ENCODE assay signal across 1 cellular context in the genomic region with DNA sequence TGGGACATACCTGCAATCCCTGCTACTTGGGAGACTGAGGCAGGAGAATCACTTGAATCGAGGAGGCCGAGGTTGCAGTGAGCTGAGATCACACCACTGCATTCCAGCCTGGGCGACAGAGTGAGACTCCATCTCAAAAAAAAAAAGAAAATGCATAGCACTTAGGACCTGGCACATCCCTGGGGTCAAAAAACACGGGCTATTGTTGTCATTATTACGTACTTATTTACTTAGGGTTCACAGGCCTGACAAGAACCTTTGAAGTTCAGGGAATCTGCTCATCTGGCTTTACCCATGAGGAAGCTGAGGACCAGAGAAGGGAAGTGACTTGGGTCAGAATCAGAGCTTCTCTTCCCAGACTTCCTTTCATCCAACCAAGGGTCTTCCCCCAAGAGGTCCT.
TF ChIP-seq lines count a peak whose summit lies in the region.

No MANE protein-coding gene starts in this region.

TF ChIP-seq in HepG2, 621 proteins besides CTCF, POLR2A, EP300 and RAD21 (continued from another document):
- TF ChIP-seq, protein P1, sequence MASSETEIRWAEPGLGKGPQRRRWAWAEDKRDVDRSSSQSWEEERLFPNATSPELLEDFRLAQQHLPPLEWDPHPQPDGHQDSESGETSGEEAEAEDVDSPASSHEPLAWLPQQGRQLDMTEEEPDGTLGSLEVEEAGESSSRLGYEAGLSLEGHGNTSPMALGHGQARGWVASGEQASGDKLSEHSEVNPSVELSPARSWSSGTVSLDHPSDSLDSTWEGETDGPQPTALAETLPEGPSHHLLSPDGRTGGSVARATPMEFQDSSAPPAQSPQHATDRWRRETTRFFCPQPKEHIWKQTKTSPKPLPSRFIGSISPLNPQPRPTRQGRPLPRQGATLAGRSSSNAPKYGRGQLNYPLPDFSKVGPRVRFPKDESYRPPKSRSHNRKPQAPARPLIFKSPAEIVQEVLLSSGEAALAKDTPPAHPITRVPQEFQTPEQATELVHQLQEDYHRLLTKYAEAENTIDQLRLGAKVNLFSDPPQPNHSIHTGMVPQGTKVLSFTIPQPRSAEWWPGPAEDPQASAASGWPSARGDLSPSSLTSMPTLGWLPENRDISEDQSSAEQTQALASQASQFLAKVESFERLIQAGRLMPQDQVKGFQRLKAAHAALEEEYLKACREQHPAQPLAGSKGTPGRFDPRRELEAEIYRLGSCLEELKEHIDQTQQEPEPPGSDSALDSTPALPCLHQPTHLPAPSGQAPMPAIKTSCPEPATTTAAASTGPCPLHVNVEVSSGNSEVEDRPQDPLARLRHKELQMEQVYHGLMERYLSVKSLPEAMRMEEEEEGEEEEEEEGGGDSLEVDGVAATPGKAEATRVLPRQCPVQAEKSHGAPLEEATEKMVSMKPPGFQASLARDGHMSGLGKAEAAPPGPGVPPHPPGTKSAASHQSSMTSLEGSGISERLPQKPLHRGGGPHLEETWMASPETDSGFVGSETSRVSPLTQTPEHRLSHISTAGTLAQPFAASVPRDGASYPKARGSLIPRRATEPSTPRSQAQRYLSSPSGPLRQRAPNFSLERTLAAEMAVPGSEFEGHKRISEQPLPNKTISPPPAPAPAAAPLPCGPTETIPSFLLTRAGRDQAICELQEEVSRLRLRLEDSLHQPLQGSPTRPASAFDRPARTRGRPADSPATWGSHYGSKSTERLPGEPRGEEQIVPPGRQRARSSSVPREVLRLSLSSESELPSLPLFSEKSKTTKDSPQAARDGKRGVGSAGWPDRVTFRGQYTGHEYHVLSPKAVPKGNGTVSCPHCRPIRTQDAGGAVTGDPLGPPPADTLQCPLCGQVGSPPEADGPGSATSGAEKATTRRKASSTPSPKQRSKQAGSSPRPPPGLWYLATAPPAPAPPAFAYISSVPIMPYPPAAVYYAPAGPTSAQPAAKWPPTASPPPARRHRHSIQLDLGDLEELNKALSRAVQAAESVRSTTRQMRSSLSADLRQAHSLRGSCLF (CRISPR knock-in tag; IDR thresholded peaks at IDR 0.05; ENCODE audit: borderline replicate concordance), result no peak
- no peak for TF ChIP-seq NR2C2 (CRISPR knock-in tag; IDR thresholded peaks at IDR 0.05; ENCODE audit: borderline replicate concordance)
- no peak for TF ChIP-seq MAF1 (CRISPR knock-in tag; IDR thresholded peaks at IDR 0.05; ENCODE audit: borderline replicate concordance)
- no peak for TF ChIP-seq ZNF224 (CRISPR knock-in tag; IDR thresholded peaks at IDR 0.05)
- no peak for TF ChIP-seq ZNF598 (CRISPR knock-in tag; IDR thresholded peaks at IDR 0.05; ENCODE audit: borderline replicate concordance)
- no peak for TF ChIP-seq PHF5A (CRISPR knock-in tag; IDR thresholded peaks at IDR 0.05; ENCODE audit: low read depth, unreplicated experiment)
- no peak for TF ChIP-seq ESRRA (CRISPR knock-in tag; IDR thresholded peaks at IDR 0.05; ENCODE audit: low read depth)
- 0 out of 2 replicates have a peak, but pooled peaks have one; percentile 45 for TF ChIP-seq RCOR2 (CRISPR knock-in tag; IDR thresholded peaks at IDR 0.05)
- TF ChIP-seq ZNF841 (CRISPR knock-in tag; IDR thresholded peaks at IDR 0.05; ENCODE audit: borderline replicate concordance), result no peak
- TF ChIP-seq NR2F6 (IDR thresholded peaks at IDR 0.05), result peak; percentile 75
- TF ChIP-seq NR2F6 (CRISPR knock-in tag; IDR thresholded peaks at IDR 0.05), result peak; percentile 83
- TF ChIP-seq YEATS4 (CRISPR knock-in tag; IDR thresholded peaks at IDR 0.05; ENCODE audit: borderline replicate concordance), result no peak
- TF ChIP-seq MIER3 (CRISPR knock-in tag; IDR thresholded peaks at IDR 0.05; ENCODE audit: borderline replicate concordance), result 0 out of 2 replicates have a peak, but pooled peaks have one; percentile 44
- TF ChIP-seq, protein P2, sequence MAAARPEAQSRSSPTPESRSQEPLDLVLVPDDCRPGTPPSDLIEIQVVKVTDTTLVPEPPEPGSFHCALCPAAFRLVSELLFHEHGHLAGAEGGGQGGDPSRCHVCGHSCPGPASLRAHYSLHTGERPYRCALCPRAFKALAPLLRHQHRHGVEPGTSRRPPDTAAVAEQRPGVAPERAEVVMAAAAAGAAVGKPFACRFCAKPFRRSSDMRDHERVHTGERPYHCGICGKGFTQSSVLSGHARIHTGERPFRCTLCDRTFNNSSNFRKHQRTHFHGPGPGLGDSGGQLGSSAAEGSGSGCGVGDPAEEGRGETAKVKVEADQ (CRISPR knock-in tag; IDR thresholded peaks at IDR 0.05; ENCODE audit: borderline replicate concordance), result no peak
- TF ChIP-seq NFRKB (IDR thresholded peaks at IDR 0.05), result no peak
- peak; percentile 44; the same call in 1 of the 2 replicates for TF ChIP-seq FOXA1 (IDR thresholded peaks at IDR 0.05)
- TF ChIP-seq FOXA1 (CRISPR knock-in tag; IDR thresholded peaks at IDR 0.05), result peak; percentile 88
- no peak for TF ChIP-seq SP140L (CRISPR knock-in tag; IDR thresholded peaks at IDR 0.05; ENCODE audit: borderline replicate concordance)
- TF ChIP-seq TCF7L2 (IDR thresholded peaks at IDR 0.05; ENCODE audit: low read depth, low read length), result peak; percentile 21; the same call in 1 of the 2 replicates
- TF ChIP-seq, protein P3, sequence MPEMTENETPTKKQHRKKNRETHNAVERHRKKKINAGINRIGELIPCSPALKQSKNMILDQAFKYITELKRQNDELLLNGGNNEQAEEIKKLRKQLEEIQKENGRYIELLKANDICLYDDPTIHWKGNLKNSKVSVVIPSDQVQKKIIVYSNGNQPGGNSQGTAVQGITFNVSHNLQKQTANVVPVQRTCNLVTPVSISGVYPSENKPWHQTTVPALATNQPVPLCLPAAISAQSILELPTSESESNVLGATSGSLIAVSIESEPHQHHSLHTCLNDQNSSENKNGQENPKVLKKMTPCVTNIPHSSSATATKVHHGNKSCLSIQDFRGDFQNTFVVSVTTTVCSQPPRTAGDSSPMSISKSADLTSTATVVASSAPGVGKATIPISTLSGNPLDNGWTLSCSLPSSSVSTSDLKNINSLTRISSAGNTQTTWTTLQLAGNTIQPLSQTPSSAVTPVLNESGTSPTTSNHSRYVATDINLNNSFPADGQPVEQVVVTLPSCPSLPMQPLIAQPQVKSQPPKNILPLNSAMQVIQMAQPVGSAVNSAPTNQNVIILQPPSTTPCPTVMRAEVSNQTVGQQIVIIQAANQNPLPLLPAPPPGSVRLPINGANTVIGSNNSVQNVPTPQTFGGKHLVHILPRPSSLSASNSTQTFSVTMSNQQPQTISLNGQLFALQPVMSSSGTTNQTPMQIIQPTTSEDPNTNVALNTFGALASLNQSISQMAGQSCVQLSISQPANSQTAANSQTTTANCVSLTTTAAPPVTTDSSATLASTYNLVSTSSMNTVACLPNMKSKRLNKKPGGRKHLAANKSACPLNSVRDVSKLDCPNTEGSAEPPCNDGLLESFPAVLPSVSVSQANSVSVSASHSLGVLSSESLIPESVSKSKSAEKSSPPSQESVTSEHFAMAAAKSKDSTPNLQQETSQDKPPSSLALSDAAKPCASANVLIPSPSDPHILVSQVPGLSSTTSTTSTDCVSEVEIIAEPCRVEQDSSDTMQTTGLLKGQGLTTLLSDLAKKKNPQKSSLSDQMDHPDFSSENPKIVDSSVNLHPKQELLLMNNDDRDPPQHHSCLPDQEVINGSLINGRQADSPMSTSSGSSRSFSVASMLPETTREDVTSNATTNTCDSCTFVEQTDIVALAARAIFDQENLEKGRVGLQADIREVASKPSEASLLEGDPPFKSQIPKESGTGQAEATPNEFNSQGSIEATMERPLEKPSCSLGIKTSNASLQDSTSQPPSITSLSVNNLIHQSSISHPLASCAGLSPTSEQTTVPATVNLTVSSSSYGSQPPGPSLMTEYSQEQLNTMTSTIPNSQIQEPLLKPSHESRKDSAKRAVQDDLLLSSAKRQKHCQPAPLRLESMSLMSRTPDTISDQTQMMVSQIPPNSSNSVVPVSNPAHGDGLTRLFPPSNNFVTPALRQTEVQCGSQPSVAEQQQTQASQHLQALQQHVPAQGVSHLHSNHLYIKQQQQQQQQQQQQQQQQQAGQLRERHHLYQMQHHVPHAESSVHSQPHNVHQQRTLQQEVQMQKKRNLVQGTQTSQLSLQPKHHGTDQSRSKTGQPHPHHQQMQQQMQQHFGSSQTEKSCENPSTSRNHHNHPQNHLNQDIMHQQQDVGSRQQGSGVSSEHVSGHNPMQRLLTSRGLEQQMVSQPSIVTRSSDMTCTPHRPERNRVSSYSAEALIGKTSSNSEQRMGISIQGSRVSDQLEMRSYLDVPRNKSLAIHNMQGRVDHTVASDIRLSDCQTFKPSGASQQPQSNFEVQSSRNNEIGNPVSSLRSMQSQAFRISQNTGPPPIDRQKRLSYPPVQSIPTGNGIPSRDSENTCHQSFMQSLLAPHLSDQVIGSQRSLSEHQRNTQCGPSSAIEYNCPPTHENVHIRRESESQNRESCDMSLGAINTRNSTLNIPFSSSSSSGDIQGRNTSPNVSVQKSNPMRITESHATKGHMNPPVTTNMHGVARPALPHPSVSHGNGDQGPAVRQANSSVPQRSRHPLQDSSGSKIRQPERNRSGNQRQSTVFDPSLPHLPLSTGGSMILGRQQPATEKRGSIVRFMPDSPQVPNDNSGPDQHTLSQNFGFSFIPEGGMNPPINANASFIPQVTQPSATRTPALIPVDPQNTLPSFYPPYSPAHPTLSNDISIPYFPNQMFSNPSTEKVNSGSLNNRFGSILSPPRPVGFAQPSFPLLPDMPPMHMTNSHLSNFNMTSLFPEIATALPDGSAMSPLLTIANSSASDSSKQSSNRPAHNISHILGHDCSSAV (CRISPR knock-in tag; IDR thresholded peaks at IDR 0.05; ENCODE audit: borderline replicate concordance), result no peak
- no peak for TF ChIP-seq ZSCAN20 (CRISPR knock-in tag; IDR thresholded peaks at IDR 0.05; ENCODE audit: borderline replicate concordance)
- TF ChIP-seq YEATS2 (CRISPR knock-in tag; IDR thresholded peaks at IDR 0.05; ENCODE audit: borderline replicate concordance), result no peak
- 0 out of 2 replicates have a peak, but pooled peaks have one; percentile 20 for TF ChIP-seq ISL2 (CRISPR knock-in tag; IDR thresholded peaks at IDR 0.05)
- TF ChIP-seq, protein P4, sequence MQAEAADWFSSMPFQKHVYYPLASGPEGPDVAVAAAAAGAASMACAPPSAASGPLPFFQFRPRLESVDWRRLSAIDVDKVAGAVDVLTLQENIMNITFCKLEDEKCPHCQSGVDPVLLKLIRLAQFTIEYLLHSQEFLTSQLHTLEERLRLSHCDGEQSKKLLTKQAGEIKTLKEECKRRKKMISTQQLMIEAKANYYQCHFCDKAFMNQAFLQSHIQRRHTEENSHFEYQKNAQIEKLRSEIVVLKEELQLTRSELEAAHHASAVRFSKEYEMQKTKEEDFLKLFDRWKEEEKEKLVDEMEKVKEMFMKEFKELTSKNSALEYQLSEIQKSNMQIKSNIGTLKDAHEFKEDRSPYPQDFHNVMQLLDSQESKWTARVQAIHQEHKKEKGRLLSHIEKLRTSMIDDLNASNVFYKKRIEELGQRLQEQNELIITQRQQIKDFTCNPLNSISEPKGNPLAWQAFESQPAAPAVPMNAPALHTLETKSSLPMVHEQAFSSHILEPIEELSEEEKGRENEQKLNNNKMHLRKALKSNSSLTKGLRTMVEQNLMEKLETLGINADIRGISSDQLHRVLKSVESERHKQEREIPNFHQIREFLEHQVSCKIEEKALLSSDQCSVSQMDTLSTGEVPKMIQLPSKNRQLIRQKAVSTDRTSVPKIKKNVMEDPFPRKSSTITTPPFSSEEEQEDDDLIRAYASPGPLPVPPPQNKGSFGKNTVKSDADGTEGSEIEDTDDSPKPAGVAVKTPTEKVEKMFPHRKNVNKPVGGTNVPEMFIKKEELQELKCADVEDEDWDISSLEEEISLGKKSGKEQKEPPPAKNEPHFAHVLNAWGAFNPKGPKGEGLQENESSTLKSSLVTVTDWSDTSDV (CRISPR knock-in tag; IDR thresholded peaks at IDR 0.05), result no peak
- TF ChIP-seq KDM3A (CRISPR knock-in tag; IDR thresholded peaks at IDR 0.05; ENCODE audit: low read depth), result no peak
- TF ChIP-seq XRCC5 (optimal IDR thresholded peaks at IDR 0.05; ENCODE audit: low read length), result no peak
- TF ChIP-seq, protein P5, sequence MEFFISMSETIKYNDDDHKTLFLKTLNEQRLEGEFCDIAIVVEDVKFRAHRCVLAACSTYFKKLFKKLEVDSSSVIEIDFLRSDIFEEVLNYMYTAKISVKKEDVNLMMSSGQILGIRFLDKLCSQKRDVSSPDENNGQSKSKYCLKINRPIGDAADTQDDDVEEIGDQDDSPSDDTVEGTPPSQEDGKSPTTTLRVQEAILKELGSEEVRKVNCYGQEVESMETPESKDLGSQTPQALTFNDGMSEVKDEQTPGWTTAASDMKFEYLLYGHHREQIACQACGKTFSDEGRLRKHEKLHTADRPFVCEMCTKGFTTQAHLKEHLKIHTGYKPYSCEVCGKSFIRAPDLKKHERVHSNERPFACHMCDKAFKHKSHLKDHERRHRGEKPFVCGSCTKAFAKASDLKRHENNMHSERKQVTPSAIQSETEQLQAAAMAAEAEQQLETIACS (CRISPR knock-in tag; IDR thresholded peaks at IDR 0.05), result no peak
- TF ChIP-seq ZBTB1 (CRISPR knock-in tag; IDR thresholded peaks at IDR 0.05; ENCODE audit: borderline replicate concordance), result no peak
- TF ChIP-seq, protein P6, sequence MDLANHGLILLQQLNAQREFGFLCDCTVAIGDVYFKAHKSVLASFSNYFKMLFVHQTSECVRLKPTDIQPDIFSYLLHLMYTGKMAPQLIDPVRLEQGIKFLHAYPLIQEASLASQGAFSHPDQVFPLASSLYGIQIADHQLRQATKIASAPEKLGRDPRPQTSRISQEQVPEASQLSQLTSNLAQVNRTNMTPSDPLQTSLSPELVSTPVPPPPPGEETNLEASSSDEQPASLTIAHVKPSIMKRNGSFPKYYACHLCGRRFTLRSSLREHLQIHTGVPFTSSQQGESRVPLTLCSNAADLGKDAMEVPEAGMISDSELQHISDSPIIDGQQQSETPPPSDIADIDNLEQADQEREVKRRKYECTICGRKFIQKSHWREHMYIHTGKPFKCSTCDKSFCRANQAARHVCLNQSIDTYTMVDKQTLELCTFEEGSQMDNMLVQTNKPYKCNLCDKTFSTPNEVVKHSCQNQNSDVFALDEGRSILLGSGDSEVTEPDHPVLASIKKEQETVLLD (CRISPR knock-in tag; IDR thresholded peaks at IDR 0.05; ENCODE audit: low read depth), result no peak
- TF ChIP-seq, protein P7, sequence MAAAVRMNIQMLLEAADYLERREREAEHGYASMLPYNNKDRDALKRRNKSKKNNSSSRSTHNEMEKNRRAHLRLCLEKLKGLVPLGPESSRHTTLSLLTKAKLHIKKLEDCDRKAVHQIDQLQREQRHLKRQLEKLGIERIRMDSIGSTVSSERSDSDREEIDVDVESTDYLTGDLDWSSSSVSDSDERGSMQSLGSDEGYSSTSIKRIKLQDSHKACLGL (CRISPR knock-in tag; IDR thresholded peaks at IDR 0.05), result no peak
- no peak for TF ChIP-seq ASH2L (IDR thresholded peaks at IDR 0.05; ENCODE audit: insufficient read length, low read depth, low read length)
- no peak for TF ChIP-seq SMARCE1 (IDR thresholded peaks at IDR 0.05; ENCODE audit: borderline replicate concordance)
TF ChIP-seq in HepG2: peak in this region for 63.
